In the genomic region with DNA sequence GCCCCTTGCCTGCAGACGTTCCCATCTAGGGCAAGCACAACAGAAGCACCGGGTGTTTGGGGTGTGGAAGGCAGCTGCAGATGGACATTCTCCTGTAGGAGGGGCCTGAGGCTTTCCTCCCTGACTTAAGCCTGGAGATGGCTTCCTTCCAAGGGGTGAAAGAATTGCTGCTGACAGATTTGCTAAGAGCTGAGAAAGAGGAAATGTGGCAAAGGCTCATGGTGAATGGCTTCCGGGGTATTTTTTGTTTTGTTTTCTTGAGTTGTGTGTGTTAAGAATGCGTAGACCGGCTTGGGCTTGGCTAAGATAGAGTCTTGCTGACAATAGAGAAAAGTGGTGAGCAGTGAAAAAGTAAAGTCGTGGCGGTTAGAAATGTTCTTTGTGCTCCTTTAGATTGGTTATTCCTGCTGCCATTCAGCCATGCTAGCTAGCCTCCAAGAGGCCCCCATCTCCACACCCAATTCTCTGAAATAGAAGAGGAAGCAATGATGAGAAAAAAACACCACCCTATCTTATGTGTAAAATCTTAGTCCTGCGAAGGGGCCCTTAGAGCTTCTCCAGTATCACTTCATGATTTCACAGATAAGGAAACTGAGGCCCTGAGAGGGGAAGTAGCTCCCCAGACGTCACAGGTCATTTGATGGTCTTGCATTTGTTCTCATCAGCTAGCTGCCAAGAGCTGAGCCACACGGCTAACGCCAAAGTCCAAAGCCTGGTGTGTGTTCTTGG, we compare ENCODE assay signal across 8 cellular contexts. TPM values are rescaled to one million over a fixed set of nuclear protein-coding genes. Genes with fewer than 3 reads are reported as not detected.
DNase-seq lines count a peak whose midpoint lies in the region; ATAC-seq and TF ChIP-seq lines count a peak whose summit lies in the region.

No MANE protein-coding gene starts in this region.

- H3K4me3 ChIP-seq in naive thymus-derived CD4-positive, alpha-beta T cell (ENCODE audit: low read length) = peak overlapping the region; percentile 33

- H3K4me3 Mint-ChIP-seq in stimulated activated naive CD8-positive, alpha-beta T cell treated with anti-CD3 and anti-CD28 coated beads, Interleukin-15, Interleukin-2, amounts not matched to agents 100 ng/mL and 50 ng/mL, for 24 hours = peak overlapping the region; percentile 64
- peak overlapping the region; percentile 68 to 88 (median 79) for H3K4me3 Mint-ChIP-seq in naive thymus-derived CD4-positive, alpha-beta T cell

- POLR2A ChIA-PET in RWPE1 (lab: Yijun Ruan, JAX; ENCODE audit: low non-redundant PET) = interaction anchor here (1.1 kb wide), 1 partner anchor 24 kb away, joined by 3 read pairs; no protein-coding TSS in a partner anchor
- POLR2A ChIA-PET in naive thymus-derived CD4-positive, alpha-beta T cell (lab: Charles Lee) = interaction anchor here (0.9 to 30.7 kb wide), 6 partner anchors 11 to 346 kb away, joined by 3 to 722 read pairs (median 4); no protein-coding TSS in a partner anchor

- intact Hi-C loops in naive thymus-derived CD4-positive, alpha-beta T cell (cut with micrococcal nuclease) = loop anchor here (1.0 to 2.0 kb wide), 4 partner anchors 12 to 18 kb away; no protein-coding TSS in a partner anchor

- H3K27ac Mint-ChIP-seq in stimulated activated naive CD8-positive, alpha-beta T cell treated with anti-CD3 and anti-CD28 coated beads, Interleukin-15, Interleukin-2, amounts not matched to agents 100 ng/mL and 50 ng/mL, for 24 hours = peak overlapping the region; percentile 100
- H3K27ac Mint-ChIP-seq in naive thymus-derived CD4-positive, alpha-beta T cell = peak overlapping the region; percentile 81 to 100 (median 91)

- no peaks in the 10 kb centered on the region for H3K9me3 Mint-ChIP-seq in stimulated activated naive CD8-positive, alpha-beta T cell treated with anti-CD3 and anti-CD28 coated beads, Interleukin-15, Interleukin-2, amounts not matched to agents 100 ng/mL and 50 ng/mL, for 24 hours
- no peaks in the 10 kb centered on the region for H3K9me3 Mint-ChIP-seq in naive thymus-derived CD4-positive, alpha-beta T cell

- H3K27me3 Mint-ChIP-seq in stimulated activated naive CD8-positive, alpha-beta T cell treated with anti-CD3 and anti-CD28 coated beads, Interleukin-15, Interleukin-2, amounts not matched to agents 100 ng/mL and 50 ng/mL, for 24 hours = no peaks in the 10 kb centered on the region
- H3K27me3 Mint-ChIP-seq in naive thymus-derived CD4-positive, alpha-beta T cell = no peaks in the 10 kb centered on the region

- peaks cover 100% of the 10 kb centered on the region for H3K4me1 Mint-ChIP-seq in stimulated activated naive CD8-positive, alpha-beta T cell treated with anti-CD3 and anti-CD28 coated beads, Interleukin-15, Interleukin-2, amounts not matched to agents 100 ng/mL and 50 ng/mL, for 24 hours (ENCODE audit: low read depth)
- peaks cover 79 to 100% (median 96%) of the 10 kb centered on the region in 7 donors for H3K4me1 Mint-ChIP-seq in naive thymus-derived CD4-positive, alpha-beta T cell

- CTCF ChIA-PET in RWPE1 (lab: Yijun Ruan, JAX) = interaction anchor here (0.6 to 5.0 kb wide), 7 partner anchors 9 to 342 kb away, joined by 3 to 18 read pairs (median 5); no protein-coding TSS in a partner anchor
- CTCF ChIA-PET in naive thymus-derived CD4-positive, alpha-beta T cell (lab: Charles Lee) = interaction anchor here (0.7 to 15.4 kb wide), 6 partner anchors 9 to 878 kb away, joined by 3 to 424 read pairs (median 4); a partner anchor contains a TSS

- peak overlapping the region; percentile 23; the same call in 1 of the 2 replicates for H3K27ac ChIP-seq in RWPE1
- H3K27ac ChIP-seq in naive thymus-derived CD4-positive, alpha-beta T cell (ENCODE audit: low read depth, low read length) = peak overlapping the region; percentile 90

- H3K27me3 ChIP-seq in naive thymus-derived CD4-positive, alpha-beta T cell (ENCODE audit: control insufficient read depth in 2 of 2, insufficient read depth in 2 of 2, low read length in 2 of 2) = no peaks in the 10 kb centered on the region

- TF ChIP-seq CTCF in RWPE1 (conservative IDR thresholded peaks at IDR 0.05; ENCODE audit: low read depth) = no peak

- peaks cover 5 to 28% (median 5%) of the 10 kb centered on the region in 3 experiments for H3K36me3 ChIP-seq in naive thymus-derived CD4-positive, alpha-beta T cell (ENCODE audit: control insufficient read depth in 2 of 3, insufficient read depth in 3 of 3, low read length in 3 of 3)

- no peaks in the 10 kb centered on the region for H3K9me3 ChIP-seq in naive thymus-derived CD4-positive, alpha-beta T cell (ENCODE audit: control insufficient read depth in 2 of 3, low read length in 3 of 3)

- H3K4me1 ChIP-seq in naive thymus-derived CD4-positive, alpha-beta T cell (ENCODE audit: control insufficient read depth in 2 of 2, insufficient read depth in 2 of 2, low read length in 2 of 2) = peaks cover 98% of the 10 kb centered on the region in 2 donors

- peaks cover 85% of the 10 kb centered on the region for H3K36me3 Mint-ChIP-seq in stimulated activated naive CD8-positive, alpha-beta T cell treated with anti-CD3 and anti-CD28 coated beads, Interleukin-15, Interleukin-2, amounts not matched to agents 100 ng/mL and 50 ng/mL, for 24 hours (ENCODE audit: low read depth)
- H3K36me3 Mint-ChIP-seq in naive thymus-derived CD4-positive, alpha-beta T cell = peaks cover 12 to 55% (median 22%) of the 10 kb centered on the region in 5 donors

- no peak for DNase-seq in stimulated activated naive CD8-positive, alpha-beta T cell treated with anti-CD3 and anti-CD28 coated beads, Interleukin-15, Interleukin-2, amounts not matched to agents 100 U/mL and 50 U/mL, for 24 hours
- DNase-seq in RWPE1 (ENCODE audit: low spot score) = no peak
- peak; percentile 73 for DNase-seq in dedifferentiated amniotic fluid mesenchymal stem cell (ENCODE audit: extremely low spot score)
- DNase-seq in naive thymus-derived CD4-positive, alpha-beta T cell = peak in 7 of 9 donors; percentile 73 to 86 (median 82)
- no peak for DNase-seq in epidermal melanocyte (ENCODE audit: insufficient read length, low spot score)
- no peak for DNase-seq in NK-92 (lab: John Stamatoyannopoulos, UW; ENCODE audit: unreplicated experiment)

- no peak for ATAC-seq in stimulated activated naive CD8-positive, alpha-beta T cell treated with anti-CD3 and anti-CD28 coated beads, Interleukin-15, Interleukin-2, amounts not matched to agents 100 U/mL and 50 U/mL, for 24 hours
- ATAC-seq in naive thymus-derived CD4-positive, alpha-beta T cell = peak; percentile 75
- ATAC-seq in HG02938 (IDR thresholded peaks at IDR 0.05; ENCODE audit: unreplicated experiment) = no peak

RNA-seq across cellular contexts. Expression of a gene that starts 36.9 kb away (rescaled TPM):
- 10 to 100 TPM; 38.7 to 73.0 (median 59.6) TPM for total RNA-seq in naive thymus-derived CD4-positive, alpha-beta T cell
- 10 to 100 TPM; 33.5 to 53.4 TPM for polyA plus RNA-seq in naive thymus-derived CD4-positive, alpha-beta T cell

Comparison
In these comparisons a context has a peak if more than half of its experiments do, and no peak if none do; other contexts are left out.
1. DNase-seq: peak in dedifferentiated amniotic fluid mesenchymal stem cell (single experiment) and naive thymus-derived CD4-positive, alpha-beta T cell (7 of 9); none in stimulated activated naive CD8-positive, alpha-beta T cell treated with anti-CD3 and anti-CD28 coated beads, Interleukin-15, Interleukin-2, amounts not matched to agents 100 U/mL and 50 U/mL, for 24 hours (single experiment), RWPE1 (single experiment), epidermal melanocyte (single experiment) and NK-92 (single experiment).